20 cellular contexts compared by ENCODE assay signal in genomic region chr15:28996953-28997352, GRCh38.
DNase-seq lines count a peak whose midpoint lies in the region; ATAC-seq and TF ChIP-seq lines count a peak whose summit lies in the region.
"Had no signal": no experiment of that assay in that cellular context is flagged by ENCODE, and none has a peak within 500 bp of the region (broad histone marks: within the 10 kb centered on the region; RNA-seq: fewer than 3 reads in every experiment).

No MANE protein-coding gene starts in this region.

- no peak overlapping the region for H3K4me3 Mint-ChIP-seq in stimulated activated naive CD8-positive, alpha-beta T cell treated with anti-CD3 and anti-CD28 coated beads, Interleukin-15, Interleukin-2, amounts not matched to agents 100 ng/mL and 50 ng/mL, for 24 hours
- peak overlapping the region; percentile 27 for H3K4me3 Mint-ChIP-seq in endothelial cell (ENCODE audit: unreplicated experiment)
- no peak overlapping the region for H3K4me3 Mint-ChIP-seq in neural crest cell
- H3K4me3 Mint-ChIP-seq: H9, HFFc6, IgD-negative memory B cell had no signal

- H3K27ac Mint-ChIP-seq in stimulated activated naive CD8-positive, alpha-beta T cell treated with anti-CD3 and anti-CD28 coated beads, Interleukin-15, Interleukin-2, amounts not matched to agents 100 ng/mL and 50 ng/mL, for 24 hours, result peak overlapping the region; percentile 16
- H3K27ac Mint-ChIP-seq in endothelial cell (ENCODE audit: unreplicated experiment), result no peak overlapping the region
- peak overlapping the region; percentile 94 for H3K27ac Mint-ChIP-seq in neural crest cell (ENCODE audit: unreplicated experiment)
- H3K27ac Mint-ChIP-seq: HFFc6, IgD-negative memory B cell had no signal

- no peak for ATAC-seq in stimulated activated naive CD8-positive, alpha-beta T cell treated with anti-CD3 and anti-CD28 coated beads, Interleukin-15, Interleukin-2, amounts not matched to agents 100 U/mL and 50 U/mL, for 24 hours
- no peak for ATAC-seq in HG02885 (IDR thresholded peaks at IDR 0.05; ENCODE audit: poor library complexity, unreplicated experiment)

- TF ChIP-seq CTCF in endothelial cell (IDR thresholded peaks at IDR 0.05; ENCODE audit: unreplicated experiment) (no peak), neural crest cell (conservative IDR thresholded peaks at IDR 0.05) (no peak), foreskin fibroblast (IDR thresholded peaks at IDR 0.05; ENCODE audit: low read depth, low read length) (no peak)

- H3K27me3 Mint-ChIP-seq in stimulated activated naive CD8-positive, alpha-beta T cell treated with anti-CD3 and anti-CD28 coated beads, Interleukin-15, Interleukin-2, amounts not matched to agents 100 ng/mL and 50 ng/mL, for 24 hours, result no peaks in the 10 kb centered on the region
- H3K27me3 Mint-ChIP-seq in endothelial cell (ENCODE audit: unreplicated experiment) (peaks cover 2% of the 10 kb centered on the region), neural crest cell (ENCODE audit: low read depth) (no peaks in the 10 kb centered on the region)

- H3K36me3 Mint-ChIP-seq in stimulated activated naive CD8-positive, alpha-beta T cell treated with anti-CD3 and anti-CD28 coated beads, Interleukin-15, Interleukin-2, amounts not matched to agents 100 ng/mL and 50 ng/mL, for 24 hours (ENCODE audit: low read depth), result no peaks in the 10 kb centered on the region
- H3K36me3 Mint-ChIP-seq in endothelial cell (ENCODE audit: low read depth, unreplicated experiment) (peaks cover 16% of the 10 kb centered on the region), neural crest cell (ENCODE audit: low read depth) (peaks cover 9% of the 10 kb centered on the region)
- H3K36me3 Mint-ChIP-seq: IgD-negative memory B cell had no signal

- H3K9me3 Mint-ChIP-seq in stimulated activated naive CD8-positive, alpha-beta T cell treated with anti-CD3 and anti-CD28 coated beads, Interleukin-15, Interleukin-2, amounts not matched to agents 100 ng/mL and 50 ng/mL, for 24 hours, result no peaks in the 10 kb centered on the region
- H3K9me3 Mint-ChIP-seq in endothelial cell (ENCODE audit: unreplicated experiment) (no peaks in the 10 kb centered on the region), neural crest cell (peaks cover 7% of the 10 kb centered on the region)
- H3K9me3 Mint-ChIP-seq: H9, HFFc6, IgD-negative memory B cell had no signal

- DNase-seq in stimulated activated naive CD8-positive, alpha-beta T cell treated with anti-CD3 and anti-CD28 coated beads, Interleukin-15, Interleukin-2, amounts not matched to agents 100 U/mL and 50 U/mL, for 24 hours, result no peak
- DNase-seq in endothelial cell (ENCODE audit: low spot score) (no peak), neural crest cell (ENCODE audit: low read depth, low spot score) (no peak), D341Med (ENCODE audit: low spot score) (no peak), foreskin fibroblast (no peak)
- DNase-seq: BE2C, GM23248, H9, HFFc6, Karpas-422, NCI-H1694, NCI-H2081, NCI-H2171, NCI-H345, NCI-H524, NCI-H82, Peyer's patch had no signal

- H3K4me3 ChIP-seq in foreskin fibroblast (ENCODE audit: low read depth in 1 of 2, low read length in 2 of 2), result no peak overlapping the region
- H3K4me3 ChIP-seq: GM23248, Peyer's patch had no signal

- H3K4me1 Mint-ChIP-seq in stimulated activated naive CD8-positive, alpha-beta T cell treated with anti-CD3 and anti-CD28 coated beads, Interleukin-15, Interleukin-2, amounts not matched to agents 100 ng/mL and 50 ng/mL, for 24 hours (ENCODE audit: low read depth), result peaks cover 40% of the 10 kb centered on the region
- peaks cover 39% of the 10 kb centered on the region for H3K4me1 Mint-ChIP-seq in endothelial cell (ENCODE audit: unreplicated experiment)
- peaks cover 64% of the 10 kb centered on the region for H3K4me1 Mint-ChIP-seq in neural crest cell
- H3K4me1 Mint-ChIP-seq: IgD-negative memory B cell had no signal
